10 cellular contexts compared by ENCODE assay signal in the genomic region with DNA sequence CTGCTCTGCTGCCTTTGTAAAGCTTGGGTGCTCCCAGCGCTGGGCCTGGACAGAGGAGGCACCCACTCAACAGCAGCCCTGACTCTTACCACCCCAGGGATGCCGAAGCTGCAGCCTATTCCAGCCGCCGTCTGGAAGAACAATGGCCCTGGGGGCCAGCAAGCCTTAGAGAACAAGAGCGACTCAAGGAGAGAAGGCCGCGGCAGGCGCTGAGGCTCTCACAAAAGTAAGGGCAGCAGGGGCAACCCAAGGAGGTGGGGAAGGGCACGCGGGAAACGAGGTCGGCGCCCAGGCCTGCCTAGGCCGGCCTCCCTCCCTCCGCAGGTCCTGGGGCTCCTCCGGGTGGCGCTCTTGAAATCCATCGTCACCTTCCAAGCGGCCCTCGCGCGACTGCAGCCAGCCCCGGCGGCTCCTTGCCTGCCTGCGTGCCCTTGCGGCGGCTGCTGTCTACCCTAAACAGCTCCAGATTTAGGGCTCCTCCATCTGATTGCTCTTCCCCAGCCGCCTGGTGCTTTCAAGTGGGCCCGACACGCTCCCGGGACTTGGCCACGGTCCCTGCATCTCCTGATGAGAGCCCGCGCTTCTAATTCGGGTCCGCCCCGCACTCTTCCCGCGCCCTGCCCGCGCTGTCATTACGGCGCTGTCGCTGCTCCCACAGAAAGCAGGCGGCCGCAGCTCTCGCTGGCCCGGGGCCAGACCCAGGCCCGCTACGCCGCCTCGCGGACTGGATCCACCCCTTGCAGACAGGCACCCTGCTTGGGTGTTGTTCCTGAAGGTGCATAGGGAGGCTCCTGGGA.
DNase-seq lines count a peak whose midpoint lies in the region; ATAC-seq and TF ChIP-seq lines count a peak whose summit lies in the region.
"Had no signal": no experiment of that assay in that cellular context is flagged by ENCODE, and none has a peak within 500 bp of the region (broad histone marks: within the 10 kb centered on the region; RNA-seq: fewer than 3 reads in every experiment).

No MANE protein-coding gene starts in this region.

- TF ChIP-seq CTCF in breast epithelium (IDR thresholded peaks at IDR 0.05) (no peak), MCF 10A (IDR thresholded peaks at IDR 0.05; ENCODE audit: unreplicated experiment) (no peak), esophagus muscularis mucosa (IDR thresholded peaks at IDR 0.05) (peak in 2 of 3 experiments; percentile 26 to 40)

- H3K4me3 Mint-ChIP-seq in MCF 10A (ENCODE audit: unreplicated experiment) = no peak overlapping the region
- no peak overlapping the region for H3K4me3 Mint-ChIP-seq in activated T-helper 1 cell treated with anti-CD3 and anti-CD28 coated beads, Interleukin-12 subunit alpha, Interleukin-12 subunit beta, Interleukin-2, Interleukin-4 antibody, amounts not matched to agents 30 ng/mL and 10 ng/mL and 1 ng/mL, durations not matched to agents 14 hours and 24 hours and 36 hours

- H3K36me3 Mint-ChIP-seq in MCF 10A (ENCODE audit: insufficient read depth, unreplicated experiment) = no peaks in the 10 kb centered on the region
- H3K36me3 Mint-ChIP-seq in activated T-helper 1 cell treated with anti-CD3 and anti-CD28 coated beads, Interleukin-12 subunit alpha, Interleukin-12 subunit beta, Interleukin-2, Interleukin-4 antibody, amounts not matched to agents 30 ng/mL and 10 ng/mL and 1 ng/mL, durations not matched to agents 14 hours and 24 hours and 36 hours (ENCODE audit: low read depth) = no peaks in the 10 kb centered on the region

- H3K27ac ChIP-seq in breast epithelium (no peak overlapping the region), esophagus muscularis mucosa (replicated peaks in 1 of 4) (peak overlapping the region; percentile 2 to 66 (median 56)), urinary bladder (ENCODE audit: low read depth) (no peak overlapping the region)

- H3K27me3 ChIP-seq in breast epithelium = no peaks in the 10 kb centered on the region
- H3K27me3 ChIP-seq in esophagus muscularis mucosa = no peaks in the 10 kb centered on the region
- H3K27me3 ChIP-seq: BLaER1 had no signal

- no peak for ATAC-seq in GM21737 (IDR thresholded peaks at IDR 0.05; ENCODE audit: unreplicated experiment)
- ATAC-seq: HCT116 had no signal

- no peaks in the 10 kb centered on the region for H3K4me1 ChIP-seq in breast epithelium
- H3K4me1 ChIP-seq in esophagus muscularis mucosa = peaks cover 22 to 40% (median 33%) of the 10 kb centered on the region in 4 donors
- H3K4me1 ChIP-seq in urinary bladder (ENCODE audit: insufficient read depth) = no peaks in the 10 kb centered on the region

- H3K27me3 Mint-ChIP-seq in MCF 10A (ENCODE audit: insufficient read depth, unreplicated experiment) = no peaks in the 10 kb centered on the region
- H3K27me3 Mint-ChIP-seq in activated T-helper 1 cell treated with anti-CD3 and anti-CD28 coated beads, Interleukin-12 subunit alpha, Interleukin-12 subunit beta, Interleukin-2, Interleukin-4 antibody, amounts not matched to agents 30 ng/mL and 10 ng/mL and 1 ng/mL, durations not matched to agents 14 hours and 24 hours and 36 hours (ENCODE audit: insufficient read depth) = no peaks in the 10 kb centered on the region

- peak overlapping the region; percentile 20 to 51 (median 42) for H3K4me3 ChIP-seq in breast epithelium
- H3K4me3 ChIP-seq in esophagus muscularis mucosa = peak overlapping the region; percentile 46 to 60 (median 54)
- peak overlapping the region; percentile 33 for H3K4me3 ChIP-seq in urinary bladder (ENCODE audit: low read depth, low read length)
- H3K4me3 ChIP-seq: BLaER1 had no signal

- H3K9me3 ChIP-seq in breast epithelium = no peaks in the 10 kb centered on the region
- H3K9me3 ChIP-seq in esophagus muscularis mucosa = no peaks in the 10 kb centered on the region

- H3K9me3 Mint-ChIP-seq in MCF 10A (ENCODE audit: unreplicated experiment) = no peaks in the 10 kb centered on the region
- no peaks in the 10 kb centered on the region for H3K9me3 Mint-ChIP-seq in activated T-helper 1 cell treated with anti-CD3 and anti-CD28 coated beads, Interleukin-12 subunit alpha, Interleukin-12 subunit beta, Interleukin-2, Interleukin-4 antibody, amounts not matched to agents 30 ng/mL and 10 ng/mL and 1 ng/mL, durations not matched to agents 14 hours and 24 hours and 36 hours

- POLR2A ChIA-PET in MCF 10A (lab: Yijun Ruan, JAX) = no interaction called here

- CTCF ChIA-PET in MCF 10A (lab: Yijun Ruan, JAX) = no interaction called here

- no peak overlapping the region for H3K27ac Mint-ChIP-seq in MCF 10A (ENCODE audit: low read depth, unreplicated experiment)
- H3K27ac Mint-ChIP-seq in activated T-helper 1 cell treated with anti-CD3 and anti-CD28 coated beads, Interleukin-12 subunit alpha, Interleukin-12 subunit beta, Interleukin-2, Interleukin-4 antibody, amounts not matched to agents 30 ng/mL and 10 ng/mL and 1 ng/mL, durations not matched to agents 14 hours and 24 hours and 36 hours = no peak overlapping the region

- 35% methylated on average over 52 of the region's 53 CpGs for WGBS in esophagus muscularis mucosa
- WGBS in urinary bladder = 28% methylated on average over 53 of the region's 53 CpGs

- TF ChIP-seq POLR2A in breast epithelium (IDR thresholded peaks at IDR 0.05) (no peak), esophagus muscularis mucosa (IDR thresholded peaks at IDR 0.05; ENCODE audit: low read depth) (no peak)

- no peaks in the 10 kb centered on the region for H3K4me1 Mint-ChIP-seq in MCF 10A (ENCODE audit: insufficient read depth, unreplicated experiment)
- H3K4me1 Mint-ChIP-seq in activated T-helper 1 cell treated with anti-CD3 and anti-CD28 coated beads, Interleukin-12 subunit alpha, Interleukin-12 subunit beta, Interleukin-2, Interleukin-4 antibody, amounts not matched to agents 30 ng/mL and 10 ng/mL and 1 ng/mL, durations not matched to agents 14 hours and 24 hours and 36 hours (ENCODE audit: low read depth) = no peaks in the 10 kb centered on the region

- intact Hi-C loops in breast epithelium (cut with DNase I; ENCODE audit: low total_unique reads) (no loop called here), MCF 10A (cut with micrococcal nuclease) (no loop called here), esophagus muscularis mucosa (cut with DNase I) (no loop called here)
- intact Hi-C loops in activated T-helper 1 cell treated with anti-CD3 and anti-CD28 coated beads, Interleukin-12 subunit alpha, Interleukin-12 subunit beta, Interleukin-2, Interleukin-4 antibody, amounts not matched to agents 30 ng/mL and 10 ng/mL and 1 ng/mL, durations not matched to agents 14 hours and 24 hours and 36 hours (cut with micrococcal nuclease) = no loop called here

- BruUV-seq in MCF 10A (replicated peaks; lab: Mats Ljungman, UMichigan) = no TSS peak

- no peak for TF ChIP-seq EP300 in esophagus muscularis mucosa (IDR thresholded peaks at IDR 0.05)

- H3K36me3 ChIP-seq in breast epithelium (no peaks in the 10 kb centered on the region), esophagus muscularis mucosa (no peaks in the 10 kb centered on the region), urinary bladder (ENCODE audit: insufficient read depth) (no peaks in the 10 kb centered on the region)

- DNase-seq in breast epithelium (ENCODE audit: low spot score in 2 of 2) (no peak), MCF 10A (ENCODE audit: unreplicated experiment) (no peak), esophagus muscularis mucosa (ENCODE audit: extremely low spot score) (peak; percentile 89), middle frontal gyrus (ENCODE audit: extremely low spot score, low spot score) (peak; percentile 44), 8988T (no peak)
- DNase-seq in activated T-helper 1 cell treated with anti-CD3 and anti-CD28 coated beads, Interleukin-12 subunit alpha, Interleukin-12 subunit beta, Interleukin-2, Interleukin-4 antibody, amounts not matched to agents 30 ng/mL and 10 ng/mL and 1 ng/mL, durations not matched to agents 14 hours and 24 hours and 36 hours (ENCODE audit: low spot score) = no peak

Comparison
In these comparisons a context has a peak if more than half of its experiments do, and no peak if none do; other contexts are left out.
1. DNase-seq: peak in esophagus muscularis mucosa (single experiment) and middle frontal gyrus (single experiment); none in breast epithelium (0 of 2), MCF 10A (single experiment), activated T-helper 1 cell treated with anti-CD3 and anti-CD28 coated beads, Interleukin-12 subunit alpha, Interleukin-12 subunit beta, Interleukin-2, Interleukin-4 antibody, amounts not matched to agents 30 ng/mL and 10 ng/mL and 1 ng/mL, durations not matched to agents 14 hours and 24 hours and 36 hours (single experiment) and 8988T (single experiment).
2. H3K27ac ChIP-seq: peak in esophagus muscularis mucosa (4 of 4); none in breast epithelium (0 of 2) and urinary bladder (single experiment).
3. CTCF ChIP-seq: peak in esophagus muscularis mucosa (2 of 3); none in breast epithelium (0 of 3) and MCF 10A (single experiment).
4. Peak in every context shown above with its lines, with median percentiles within 50 percentile points of each other: H3K4me3 ChIP-seq.